Comparison of ENCODE assay signal across 8 cellular contexts in the genomic region with DNA sequence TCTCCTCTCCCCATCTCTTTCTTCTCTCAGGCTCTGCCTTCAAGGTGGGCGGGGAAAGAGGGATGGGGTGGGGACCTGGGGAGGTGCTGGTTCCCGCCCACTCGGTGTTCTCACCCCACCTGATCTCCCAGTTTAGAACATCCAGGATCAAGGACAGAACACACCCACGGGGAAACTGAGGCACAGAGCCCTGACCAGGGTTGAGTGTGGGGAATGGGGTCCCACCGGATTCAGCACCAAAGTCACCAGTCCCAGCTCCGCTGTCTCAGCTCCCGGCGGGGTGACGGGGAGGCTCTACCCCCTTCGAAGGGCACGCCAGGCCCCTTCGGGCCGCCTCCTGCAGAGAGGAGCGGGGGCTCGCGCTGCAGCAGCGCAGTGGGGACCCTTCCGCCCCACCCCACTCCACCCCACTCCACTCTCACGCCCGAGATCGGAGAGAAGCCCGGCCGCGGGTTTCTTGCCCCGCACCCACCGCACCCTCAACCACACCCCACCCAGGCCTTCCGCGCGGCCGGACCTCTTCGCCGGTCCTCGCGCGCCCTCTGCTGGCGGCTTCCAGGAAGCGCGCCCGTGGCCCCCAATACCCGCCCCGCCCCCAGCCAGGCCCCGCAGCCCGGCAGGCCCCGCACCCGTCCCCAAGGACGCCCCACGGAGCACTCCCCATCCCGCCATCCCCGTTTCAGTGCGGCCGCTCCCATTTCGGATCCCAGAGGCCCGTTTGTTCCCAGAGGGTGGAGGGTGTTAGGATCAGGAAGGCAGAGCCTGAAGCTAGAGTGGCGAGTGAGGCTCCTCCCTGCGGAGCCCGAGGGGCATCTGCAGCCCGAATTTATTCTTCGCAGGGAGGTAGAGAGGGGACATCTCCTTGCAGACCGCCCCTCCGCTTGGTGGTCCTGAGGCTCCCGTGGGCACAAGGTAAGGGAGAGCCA. TPM values are rescaled to one million over a fixed set of nuclear protein-coding genes. Genes with fewer than 3 reads are reported as not detected.
A peak's percentile ranks its signal among the peaks of the same experiment; 100 is the strongest.
DNase-seq lines count a peak whose midpoint lies in the region; ATAC-seq and TF ChIP-seq lines count a peak whose summit lies in the region.

No MANE protein-coding gene starts in this region.

- H3K36me3 ChIP-seq in adipocyte (ENCODE audit: control insufficient read depth, insufficient read depth, low read length, severe bottlenecking) (no peaks in the 10 kb centered on the region), prostate gland (no peaks in the 10 kb centered on the region)

- H3K4me3 ChIP-seq in adipocyte (ENCODE audit: low read length): peak overlapping the region; percentile 79
- H3K4me3 ChIP-seq in prostate gland: peak overlapping the region; percentile 38 to 40

- under 1% methylated on average over 27 of the region's 61 CpGs for WGBS in prostate gland

- H3K9me3 ChIP-seq in adipocyte (ENCODE audit: control insufficient read depth, low read length) (peaks cover 10% of the 10 kb centered on the region), prostate gland (no peaks in the 10 kb centered on the region)

- H3K27ac ChIP-seq in prostate gland: no peak overlapping the region

- peak; percentile 91 for DNase-seq in D341Med (ENCODE audit: low spot score)
- peak; percentile 35 for DNase-seq in KG1 (lab: John Stamatoyannopoulos, UW)
- peak; percentile 50 for DNase-seq in SW480 (ENCODE audit: low spot score)
- peak; percentile 93 for DNase-seq in adipocyte (ENCODE audit: low read depth)
- DNase-seq in left ventricle myocardium superior: peak; percentile 89
- peak; percentile 76 for DNase-seq in prostate gland (ENCODE audit: low spot score)
- DNase-seq in ureter (ENCODE audit: low spot score): peak; percentile 78

- intact Hi-C loops in left ventricle myocardium superior (cut with micrococcal nuclease) (no loop called here), prostate gland (cut with DNase I) (loop anchor here (1.0 to 10.0 kb wide), 4 partner anchors 105 to 408 kb away; no protein-coding TSS in a partner anchor)

- TF ChIP-seq CTCF in prostate gland (IDR thresholded peaks at IDR 0.05): peak; percentile 78 to 96 (median 88)

- H3K4me1 ChIP-seq in adipocyte (ENCODE audit: control insufficient read depth, insufficient read depth, low read length) (peaks cover 14% of the 10 kb centered on the region), prostate gland (replicated peaks) (no peaks in the 10 kb centered on the region)

- ATAC-seq in GM21447 (IDR thresholded peaks at IDR 0.05; ENCODE audit: unreplicated experiment): peak; percentile 61
- ATAC-seq in left ventricle myocardium superior: peak; percentile 94

- peak overlapping the region; percentile 78 for H3K9ac ChIP-seq in adipocyte (ENCODE audit: low read length)

- peaks cover 40% of the 10 kb centered on the region for H3K27me3 ChIP-seq in adipocyte (replicated peaks; ENCODE audit: control insufficient read depth, insufficient read depth, low read length)
- peaks cover 7% of the 10 kb centered on the region for H3K27me3 ChIP-seq in prostate gland (replicated peaks; ENCODE audit: insufficient read depth)

- no peak for TF ChIP-seq POLR2A in prostate gland (IDR thresholded peaks at IDR 0.05)

RNA-seq across cellular contexts. Expression of a gene that starts 18.0 kb away (rescaled TPM):
- total RNA-seq in left ventricle myocardium superior (20.1 TPM), prostate gland (10 to 100 TPM; 23.2 to 44.7 TPM), ureter (35.9 TPM)

RNA-seq across cellular contexts. Expression of a gene that starts 18.0 kb away (rescaled TPM):
- 21.9 TPM for total RNA-seq in left ventricle myocardium superior
- total RNA-seq in prostate gland: 10 to 100 TPM; 23.9 to 66.1 TPM
- 18.0 TPM for total RNA-seq in ureter

Comparison
In these comparisons a context has a peak if more than half of its experiments do, and no peak if none do; other contexts are left out.
1. DNase-seq: peak in every context shown above with its lines; median percentile 93 in adipocyte; 91 in D341Med; 89 in left ventricle myocardium superior; 78 in ureter; 76 in prostate gland; 50 in SW480; 35 in KG1.